In the genomic region with DNA sequence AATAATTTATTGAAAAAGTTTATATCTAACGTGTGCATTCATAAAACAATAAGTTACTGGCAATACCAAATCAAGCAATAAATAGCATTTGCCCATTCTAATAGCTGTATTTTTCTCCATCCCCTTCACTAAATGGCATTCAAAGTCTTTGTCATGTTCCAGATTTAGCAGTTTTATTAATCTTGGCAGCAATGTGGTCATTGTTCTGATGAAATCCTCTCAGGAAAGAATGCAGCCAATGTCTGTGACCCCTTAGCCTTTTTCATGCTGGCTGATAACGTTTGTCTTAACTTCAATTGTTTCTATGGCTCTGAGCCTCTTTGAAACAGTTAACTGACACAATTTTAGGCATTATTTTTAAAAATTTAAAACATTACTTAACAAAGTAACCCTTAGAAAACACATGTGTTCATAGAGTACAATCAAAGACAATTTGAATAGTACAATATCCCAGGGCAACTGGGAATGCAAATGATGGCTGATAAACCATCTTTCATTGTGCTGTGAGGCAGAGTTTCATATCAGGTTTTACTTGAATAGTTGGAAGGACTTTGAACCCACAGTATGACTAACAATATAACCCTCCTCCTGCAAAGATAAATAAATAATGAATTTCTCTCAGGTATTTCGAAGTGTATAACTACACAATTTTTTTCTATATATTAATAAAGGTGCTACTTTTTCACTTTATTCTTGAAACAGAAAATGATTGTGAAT, we compare ENCODE assay signal across 16 cellular contexts.
DNase-seq lines count a peak whose midpoint lies in the region; TF ChIP-seq lines count a peak whose summit lies in the region.
"Had no signal": no experiment of that assay in that cellular context is flagged by ENCODE, and none has a peak within 500 bp of the region (broad histone marks: within the 10 kb centered on the region; RNA-seq: fewer than 3 reads in every experiment).

No MANE protein-coding gene starts in this region.

- no peaks in the 10 kb centered on the region for H3K79me2 ChIP-seq in hepatocyte
- H3K79me2 ChIP-seq in osteoblast (ENCODE audit: insufficient read depth, low read length), result no peaks in the 10 kb centered on the region

- peaks cover 3% of the 10 kb centered on the region for H3K9me3 Mint-ChIP-seq in osteocyte (ENCODE audit: unreplicated experiment)

- no peaks in the 10 kb centered on the region for H3K27me3 Mint-ChIP-seq in osteocyte (ENCODE audit: unreplicated experiment)
- H3K27me3 Mint-ChIP-seq: activated B cell treated with CpG ODN at 0.5 μM for 24 hours had no signal

- H2AFZ ChIP-seq in hepatocyte, result no peak overlapping the region
- H2AFZ ChIP-seq in osteoblast (ENCODE audit: low read length), result no peak overlapping the region

- H3K36me3 ChIP-seq in hepatocyte (replicated peaks; ENCODE audit: insufficient read depth, low read depth), result no peaks in the 10 kb centered on the region
- no peaks in the 10 kb centered on the region for H3K36me3 ChIP-seq in osteoblast (ENCODE audit: insufficient read depth, low read length)
- H3K36me3 ChIP-seq: BLaER1, tibial nerve had no signal

- no peaks in the 10 kb centered on the region for H3K4me1 Mint-ChIP-seq in osteocyte (ENCODE audit: unreplicated experiment)
- H3K4me1 Mint-ChIP-seq: activated B cell treated with CpG ODN at 0.5 μM for 24 hours had no signal

- WGBS in hepatocyte (ENCODE audit: low lambda C conversion rate, missing lambda C conversion rate), result 46% methylated on average over 3 of the region's 3 CpGs

- CTCF ChIA-PET in RWPE1 (lab: Yijun Ruan, JAX), result no interaction called here

- H3K4me2 ChIP-seq in hepatocyte (peak overlapping the region; percentile 46), osteoblast (ENCODE audit: insufficient read depth, low read length) (no peak overlapping the region)
- H3K4me2 ChIP-seq: BLaER1 had no signal

- POLR2A ChIA-PET in RWPE1 (lab: Yijun Ruan, JAX; ENCODE audit: low non-redundant PET), result no interaction called here

- peak overlapping the region; percentile 57 for H3K27ac ChIP-seq in hepatocyte
- H3K27ac ChIP-seq in RWPE1, result no peak overlapping the region
- no peak overlapping the region for H3K27ac ChIP-seq in osteoblast (ENCODE audit: low read depth, low read length)
- H3K27ac ChIP-seq: BLaER1, tibial nerve had no signal

- no peaks in the 10 kb centered on the region for H4K20me1 ChIP-seq in hepatocyte (ENCODE audit: insufficient read depth, poor library complexity, severe bottlenecking)
- H4K20me1 ChIP-seq in osteoblast (ENCODE audit: insufficient read depth, low read length), result no peaks in the 10 kb centered on the region
- H4K20me1 ChIP-seq: BLaER1 had no signal

- H3K4me3 ChIP-seq in hepatocyte (no peak overlapping the region), osteoblast (ENCODE audit: insufficient read depth, low read length) (no peak overlapping the region)
- H3K4me3 ChIP-seq: BLaER1, tibial nerve had no signal

- TF ChIP-seq CTCF in hepatocyte (IDR thresholded peaks at IDR 0.05; ENCODE audit: poor library complexity) (no peak), osteocyte (IDR thresholded peaks at IDR 0.05) (no peak), RWPE1 (conservative IDR thresholded peaks at IDR 0.05; ENCODE audit: low read depth) (no peak), osteoblast (IDR thresholded peaks at IDR 0.05; ENCODE audit: extremely low read depth, low read depth, low read length) (no peak)

- H3K4me3 Mint-ChIP-seq in osteocyte (ENCODE audit: unreplicated experiment), result no peak overlapping the region
- H3K4me3 Mint-ChIP-seq: activated B cell treated with CpG ODN at 0.5 μM for 24 hours; activated T-cell treated with anti-CD3 and anti-CD28 coated beads, Interleukin-2, amount 50 U/mL, for 72 hours had no signal

- H3K4me1 ChIP-seq in hepatocyte (ENCODE audit: insufficient read depth), result peaks cover 13% of the 10 kb centered on the region
- H3K4me1 ChIP-seq in osteoblast (ENCODE audit: insufficient read depth, low read length), result no peaks in the 10 kb centered on the region
- H3K4me1 ChIP-seq: BLaER1, tibial nerve had no signal

- H3K9me3 ChIP-seq in hepatocyte (ENCODE audit: low read depth) (no peaks in the 10 kb centered on the region), osteoblast (ENCODE audit: low read depth, low read length) (peaks cover 2% of the 10 kb centered on the region)
- H3K9me3 ChIP-seq: BLaER1, tibial nerve had no signal

- no peaks in the 10 kb centered on the region for H3K36me3 Mint-ChIP-seq in osteocyte (ENCODE audit: unreplicated experiment)

- peak; percentile 53 for DNase-seq in DMS53 (lab: John Stamatoyannopoulos, UW)
- peak; percentile 94 for DNase-seq in NCI-H526 (lab: John Stamatoyannopoulos, UW)
- peak; percentile 44 for DNase-seq in hepatocyte (ENCODE audit: low spot score)
- DNase-seq in putamen (ENCODE audit: low spot score), result peak; percentile 47
- no peak for DNase-seq in osteocyte (ENCODE audit: extremely low spot score, unreplicated experiment)
- DNase-seq in DMS79 (lab: John Stamatoyannopoulos, UW), result no peak
- DNase-seq in RWPE1 (ENCODE audit: low spot score), result no peak
- DNase-seq in osteoblast (ENCODE audit: insufficient read length, low spot score, missing footprints), result no peak
- DNase-seq: activated B cell treated with CpG ODN at 0.5 μM for 24 hours; activated T-cell treated with anti-CD3 and anti-CD28 coated beads, Interleukin-2, amount 50 U/mL, for 72 hours; NCI-H187 treated with DMSO at 0.1 percent for 48 hours; NCI-H345; posterior cingulate gyrus; T-helper 2 cell had no signal

- H3K27ac Mint-ChIP-seq in osteocyte (ENCODE audit: unreplicated experiment), result no peak overlapping the region
- H3K27ac Mint-ChIP-seq: activated B cell treated with CpG ODN at 0.5 μM for 24 hours; activated T-cell treated with anti-CD3 and anti-CD28 coated beads, Interleukin-2, amount 50 U/mL, for 72 hours had no signal

- no peaks in the 10 kb centered on the region for H3K9me2 ChIP-seq in hepatocyte (replicated peaks; ENCODE audit: insufficient read depth)

- H3K27me3 ChIP-seq in hepatocyte, result no peaks in the 10 kb centered on the region
- H3K27me3 ChIP-seq in osteoblast (ENCODE audit: insufficient read depth, low read length), result no peaks in the 10 kb centered on the region
- H3K27me3 ChIP-seq: BLaER1, tibial nerve had no signal

Comparison
In these comparisons a context has a peak if more than half of its experiments do, and no peak if none do; other contexts are left out.
1. DNase-seq: peak in DMS53 (single experiment), NCI-H526 (2 of 2), hepatocyte (single experiment) and putamen (single experiment); none in osteocyte (single experiment), DMS79 (single experiment), RWPE1 (single experiment) and osteoblast (single experiment).